Comparison of ENCODE assay signal across 9 cellular contexts in the genomic region with DNA sequence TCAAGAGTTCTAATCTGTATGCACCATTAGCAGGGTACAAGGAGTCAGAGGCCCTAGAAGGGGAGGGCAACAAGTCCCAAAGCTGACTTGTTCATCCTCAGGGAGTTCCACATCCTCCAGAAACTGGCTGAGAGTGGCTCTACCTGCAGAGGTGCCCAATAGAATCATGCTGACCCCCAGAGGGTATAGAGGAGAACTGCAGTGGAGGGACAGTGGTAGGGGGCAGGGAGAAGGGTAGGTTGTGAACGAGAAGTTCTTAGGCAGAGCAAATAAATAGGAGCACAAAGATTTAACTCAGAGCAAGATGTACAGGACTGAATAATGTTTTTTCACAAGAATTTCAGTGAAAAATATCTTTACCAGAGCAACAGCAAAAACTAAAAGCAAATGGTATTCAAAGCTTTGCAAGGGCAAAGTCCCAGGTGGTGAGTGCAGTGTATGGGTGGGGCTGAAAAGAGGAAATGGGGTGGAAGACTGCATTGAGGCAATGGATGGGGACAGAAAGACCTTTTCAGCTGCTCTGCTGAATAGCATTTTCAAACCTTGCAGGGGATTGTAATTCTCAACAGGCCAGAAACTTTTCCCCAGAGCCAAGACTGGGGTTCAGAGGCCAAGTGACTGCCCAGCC. TPM values are rescaled to one million over a fixed set of nuclear protein-coding genes. Genes with fewer than 3 reads are reported as not detected.
A peak's percentile ranks its signal among the peaks of the same experiment; 100 is the strongest.
DNase-seq lines count a peak whose midpoint lies in the region; ATAC-seq and TF ChIP-seq lines count a peak whose summit lies in the region.
"Had no signal": no experiment of that assay in that cellular context is flagged by ENCODE, and none has a peak within 500 bp of the region (broad histone marks: within the 10 kb centered on the region; RNA-seq: fewer than 3 reads in every experiment).

No MANE protein-coding gene starts in this region.

- no peak overlapping the region for H3K4me3 ChIP-seq in left ventricle myocardium inferior
- H3K4me3 ChIP-seq in heart right ventricle = no peak overlapping the region

- H3K9me3 ChIP-seq in left ventricle myocardium inferior (replicated peaks) (no peaks in the 10 kb centered on the region), heart right ventricle (no peaks in the 10 kb centered on the region)

- no peak for TF ChIP-seq CTCF in left ventricle myocardium inferior (IDR thresholded peaks at IDR 0.05; ENCODE audit: borderline replicate concordance)
- peak in 1 of 9 donors; percentile 22 for TF ChIP-seq CTCF in heart right ventricle (IDR thresholded peaks at IDR 0.05)

- peak; percentile 16 for DNase-seq in SIG-M5 treated with dmso at 0.1 percent for 504 hours (lab: John Stamatoyannopoulos, UW; ENCODE audit: unreplicated experiment)
- DNase-seq in SIG-M5 (lab: John Stamatoyannopoulos, UW) = no peak
- peak; percentile 38 for DNase-seq in SW480 (ENCODE audit: low spot score)
- no peak for DNase-seq in stimulated activated naive CD8-positive, alpha-beta T cell treated with anti-CD3 and anti-CD28 coated beads, Interleukin-15, Interleukin-2, amounts not matched to agents 100 U/mL and 50 U/mL, for 24 hours
- DNase-seq in left ventricle myocardium inferior = no peak
- no peak for DNase-seq in heart right ventricle

- H3K36me3 ChIP-seq in left ventricle myocardium inferior (no peaks in the 10 kb centered on the region), heart right ventricle (no peaks in the 10 kb centered on the region)

- H3K27ac ChIP-seq in left ventricle myocardium inferior (replicated peaks) (no peak overlapping the region), heart right ventricle (no peak overlapping the region)

- WGBS in heart right ventricle, 2 donors = 9 to 14% methylated on average over 1 of the region's 1 CpG

- intact Hi-C loops in left ventricle myocardium inferior (cut with micrococcal nuclease) = no loop called here
- intact Hi-C loops in heart right ventricle (cut with DNase I) = no loop called here

- H3K4me1 ChIP-seq in left ventricle myocardium inferior (no peaks in the 10 kb centered on the region), heart right ventricle (peaks cover 0 to 6% (median 0%) of the 10 kb centered on the region in 9 donors)

- ATAC-seq in HG03095 (IDR thresholded peaks at IDR 0.05; ENCODE audit: unreplicated experiment) = peak; percentile 59
- ATAC-seq in stimulated activated naive CD8-positive, alpha-beta T cell treated with anti-CD3 and anti-CD28 coated beads, Interleukin-15, Interleukin-2, amounts not matched to agents 100 U/mL and 50 U/mL, for 24 hours = peak; percentile 57
- ATAC-seq in HG03457 (IDR thresholded peaks at IDR 0.05; ENCODE audit: unreplicated experiment) = no peak
- no peak for ATAC-seq in heart right ventricle

- H3K27me3 ChIP-seq in left ventricle myocardium inferior (ENCODE audit: low read depth) (peaks cover 7% of the 10 kb centered on the region), heart right ventricle (peaks cover 0 to 15% (median 0%) of the 10 kb centered on the region in 7 donors)

RNA-seq across cellular contexts. Expression of a gene that starts 3.1 kb away (rescaled TPM):
- total RNA-seq in left ventricle myocardium inferior = not detected
- total RNA-seq in heart right ventricle = under 1 TPM in 1 of 10 donors, not detected in 9; 0.17 TPM
- polyA plus RNA-seq in heart right ventricle = under 1 TPM in 1 of 2 donors, not detected in 1; 0.04 TPM
- total RNA-seq: M059J had no signal

RNA-seq across cellular contexts. Expression of a gene that starts 46.1 kb away (rescaled TPM):
- total RNA-seq in left ventricle myocardium inferior = not detected
- under 1 TPM in 1 of 10 donors, not detected in 9; 0.37 TPM for total RNA-seq in heart right ventricle
- under 1 TPM in 1 of 2 donors, not detected in 1; 0.03 TPM for polyA plus RNA-seq in heart right ventricle
- total RNA-seq: M059J had no signal

Comparison
In these comparisons a context has a peak if more than half of its experiments do, and no peak if none do; other contexts are left out.
1. DNase-seq: peak in SIG-M5 treated with dmso at 0.1 percent for 504 hours (single experiment) and SW480 (single experiment); none in SIG-M5 (single experiment), stimulated activated naive CD8-positive, alpha-beta T cell treated with anti-CD3 and anti-CD28 coated beads, Interleukin-15, Interleukin-2, amounts not matched to agents 100 U/mL and 50 U/mL, for 24 hours (single experiment), left ventricle myocardium inferior (single experiment) and heart right ventricle (0 of 2).
2. ATAC-seq: peak in HG03095 (single experiment) and stimulated activated naive CD8-positive, alpha-beta T cell treated with anti-CD3 and anti-CD28 coated beads, Interleukin-15, Interleukin-2, amounts not matched to agents 100 U/mL and 50 U/mL, for 24 hours (single experiment); none in HG03457 (single experiment) and heart right ventricle (0 of 8).